1 cellular context compared by ENCODE assay signal in the genomic region with DNA sequence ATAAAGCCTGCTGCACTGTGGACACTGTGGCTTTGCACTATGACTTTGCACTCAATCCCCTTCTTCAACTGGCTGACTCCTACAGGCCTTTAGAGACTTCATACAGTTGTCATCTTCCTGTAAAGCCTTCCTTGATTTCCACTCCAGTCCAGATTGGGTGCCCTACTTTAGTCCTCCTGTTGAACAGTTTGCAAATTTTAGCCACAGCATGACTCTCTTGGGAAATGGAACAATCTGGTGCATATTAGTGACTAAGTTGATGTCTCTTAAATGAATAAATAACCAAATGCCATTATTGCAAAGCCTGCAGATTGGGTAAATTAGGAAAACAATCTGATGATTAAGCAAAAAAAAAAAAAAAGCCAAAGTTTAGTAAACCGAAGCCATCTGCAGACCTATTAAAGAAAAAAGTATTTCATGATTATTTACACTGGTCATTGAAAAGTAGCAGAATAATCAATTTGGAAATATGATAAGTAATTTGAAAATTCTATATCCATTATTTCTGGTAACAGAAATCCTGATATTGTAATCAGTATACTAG.
TF ChIP-seq lines count a peak whose summit lies in the region.

No MANE protein-coding gene starts in this region.

TF ChIP-seq in HepG2, 621 proteins besides CTCF, POLR2A, EP300 and RAD21:
- peak; percentile 93 for TF ChIP-seq MAFF (IDR thresholded peaks at IDR 0.05; ENCODE audit: low read depth, low read length)
- TF ChIP-seq MAFK (conservative IDR thresholded peaks at IDR 0.05 in 1 of 2, IDR thresholded peaks at IDR 0.05 in 1 of 2; ENCODE audit: low read length in 2 of 2): peak; percentile 93 to 95
- TF ChIP-seq POLR2AphosphoS5 (IDR thresholded peaks at IDR 0.05; ENCODE audit: low read depth, low read length): no peak
- no peak for TF ChIP-seq BHLHE40 (IDR thresholded peaks at IDR 0.05; ENCODE audit: low read length)
- TF ChIP-seq, protein P1, sequence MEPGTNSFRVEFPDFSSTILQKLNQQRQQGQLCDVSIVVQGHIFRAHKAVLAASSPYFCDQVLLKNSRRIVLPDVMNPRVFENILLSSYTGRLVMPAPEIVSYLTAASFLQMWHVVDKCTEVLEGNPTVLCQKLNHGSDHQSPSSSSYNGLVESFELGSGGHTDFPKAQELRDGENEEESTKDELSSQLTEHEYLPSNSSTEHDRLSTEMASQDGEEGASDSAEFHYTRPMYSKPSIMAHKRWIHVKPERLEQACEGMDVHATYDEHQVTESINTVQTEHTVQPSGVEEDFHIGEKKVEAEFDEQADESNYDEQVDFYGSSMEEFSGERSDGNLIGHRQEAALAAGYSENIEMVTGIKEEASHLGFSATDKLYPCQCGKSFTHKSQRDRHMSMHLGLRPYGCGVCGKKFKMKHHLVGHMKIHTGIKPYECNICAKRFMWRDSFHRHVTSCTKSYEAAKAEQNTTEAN (CRISPR knock-in tag; conservative IDR thresholded peaks at IDR 0.05): no peak
- TF ChIP-seq, protein P2, sequence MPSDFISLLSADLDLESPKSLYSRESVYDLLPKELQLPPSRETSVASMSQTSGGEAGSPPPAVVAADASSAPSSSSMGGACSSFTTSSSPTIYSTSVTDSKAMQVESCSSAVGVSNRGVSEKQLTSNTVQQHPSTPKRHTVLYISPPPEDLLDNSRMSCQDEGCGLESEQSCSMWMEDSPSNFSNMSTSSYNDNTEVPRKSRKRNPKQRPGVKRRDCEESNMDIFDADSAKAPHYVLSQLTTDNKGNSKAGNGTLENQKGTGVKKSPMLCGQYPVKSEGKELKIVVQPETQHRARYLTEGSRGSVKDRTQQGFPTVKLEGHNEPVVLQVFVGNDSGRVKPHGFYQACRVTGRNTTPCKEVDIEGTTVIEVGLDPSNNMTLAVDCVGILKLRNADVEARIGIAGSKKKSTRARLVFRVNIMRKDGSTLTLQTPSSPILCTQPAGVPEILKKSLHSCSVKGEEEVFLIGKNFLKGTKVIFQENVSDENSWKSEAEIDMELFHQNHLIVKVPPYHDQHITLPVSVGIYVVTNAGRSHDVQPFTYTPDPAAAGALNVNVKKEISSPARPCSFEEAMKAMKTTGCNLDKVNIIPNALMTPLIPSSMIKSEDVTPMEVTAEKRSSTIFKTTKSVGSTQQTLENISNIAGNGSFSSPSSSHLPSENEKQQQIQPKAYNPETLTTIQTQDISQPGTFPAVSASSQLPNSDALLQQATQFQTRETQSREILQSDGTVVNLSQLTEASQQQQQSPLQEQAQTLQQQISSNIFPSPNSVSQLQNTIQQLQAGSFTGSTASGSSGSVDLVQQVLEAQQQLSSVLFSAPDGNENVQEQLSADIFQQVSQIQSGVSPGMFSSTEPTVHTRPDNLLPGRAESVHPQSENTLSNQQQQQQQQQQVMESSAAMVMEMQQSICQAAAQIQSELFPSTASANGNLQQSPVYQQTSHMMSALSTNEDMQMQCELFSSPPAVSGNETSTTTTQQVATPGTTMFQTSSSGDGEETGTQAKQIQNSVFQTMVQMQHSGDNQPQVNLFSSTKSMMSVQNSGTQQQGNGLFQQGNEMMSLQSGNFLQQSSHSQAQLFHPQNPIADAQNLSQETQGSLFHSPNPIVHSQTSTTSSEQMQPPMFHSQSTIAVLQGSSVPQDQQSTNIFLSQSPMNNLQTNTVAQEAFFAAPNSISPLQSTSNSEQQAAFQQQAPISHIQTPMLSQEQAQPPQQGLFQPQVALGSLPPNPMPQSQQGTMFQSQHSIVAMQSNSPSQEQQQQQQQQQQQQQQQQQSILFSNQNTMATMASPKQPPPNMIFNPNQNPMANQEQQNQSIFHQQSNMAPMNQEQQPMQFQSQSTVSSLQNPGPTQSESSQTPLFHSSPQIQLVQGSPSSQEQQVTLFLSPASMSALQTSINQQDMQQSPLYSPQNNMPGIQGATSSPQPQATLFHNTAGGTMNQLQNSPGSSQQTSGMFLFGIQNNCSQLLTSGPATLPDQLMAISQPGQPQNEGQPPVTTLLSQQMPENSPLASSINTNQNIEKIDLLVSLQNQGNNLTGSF (CRISPR knock-in tag; IDR thresholded peaks at IDR 0.05): no peak
- TF ChIP-seq MED8 (CRISPR knock-in tag; IDR thresholded peaks at IDR 0.05; ENCODE audit: insufficient replicate concordance): no peak
